Comparison of ENCODE assay signal across 11 cellular contexts in genomic region chr6:35092362-35093117, GRCh38. TPM values are rescaled to one million over a fixed set of nuclear protein-coding genes. Genes with fewer than 3 reads are reported as not detected.
DNase-seq lines count a peak whose midpoint lies in the region; ATAC-seq and TF ChIP-seq lines count a peak whose summit lies in the region.
"Had no signal": no experiment of that assay in that cellular context is flagged by ENCODE, and none has a peak within 500 bp of the region (broad histone marks: within the 10 kb centered on the region; RNA-seq: fewer than 3 reads in every experiment).

No MANE protein-coding gene starts in this region.

- H3K9me3 ChIP-seq in stomach, result no peaks in the 10 kb centered on the region
- H3K9me3 ChIP-seq: body of pancreas had no signal

- no peak for TF ChIP-seq POLR2A in stomach (IDR thresholded peaks at IDR 0.05)

- ATAC-seq in activated CD8-positive, alpha-beta T cell treated with anti-CD3 and anti-CD28 coated beads for 36 hours, result no peak
- ATAC-seq: body of pancreas had no signal

- H3K27me3 ChIP-seq in stomach, result no peaks in the 10 kb centered on the region
- H3K27me3 ChIP-seq: body of pancreas had no signal

- H3K36me3 Mint-ChIP-seq in brain, result peaks cover 22% of the 10 kb centered on the region
- H3K36me3 Mint-ChIP-seq in activated CD8-positive, alpha-beta T cell treated with anti-CD3 and anti-CD28 coated beads for 36 hours (ENCODE audit: low read depth), result no peaks in the 10 kb centered on the region

- CTCF ChIA-PET in activated CD8-positive, alpha-beta T cell treated with anti-CD3 and anti-CD28 coated beads for 36 hours (lab: Charles Lee), result interaction anchor here (1.5 to 2.0 kb wide), 2 partner anchors 47 to 148 kb away, joined by 4 to 6 read pairs; no protein-coding TSS in a partner anchor

- H3K4me1 ChIP-seq in stomach, result peaks cover 10 to 78% (median 58%) of the 10 kb centered on the region in 4 donors

- H3K4me1 Mint-ChIP-seq in brain, result peaks cover 68% of the 10 kb centered on the region
- no peaks in the 10 kb centered on the region for H3K4me1 Mint-ChIP-seq in activated CD8-positive, alpha-beta T cell treated with anti-CD3 and anti-CD28 coated beads for 36 hours (ENCODE audit: low read depth)

- DNase-seq in HFF-Myc (ENCODE audit: extremely low read depth, low read depth) (peak; percentile 46), iris pigment epithelial cell (ENCODE audit: low read depth) (peak; percentile 72), stomach (no peak), Kasumi-1 (lab: John Stamatoyannopoulos, UW) (no peak)
- DNase-seq in stimulated activated CD4-positive, alpha-beta T cell treated with anti-CD3 and anti-CD28 coated beads, Interleukin-2, amount 100 ng/mL, for 24 hours, result no peak
- DNase-seq in activated CD4-positive, CD25-positive, alpha-beta regulatory T cell (lab: John Stamatoyannopoulos, UW), result no peak
- no peak for DNase-seq in activated CD8-positive, alpha-beta T cell treated with anti-CD3 and anti-CD28 coated beads for 36 hours
- DNase-seq: activated CD4-positive, alpha-beta T cell treated with anti-CD3 and anti-CD28 coated beads, Interleukin-2, amount 50 U/mL, for 4 hours; body of pancreas had no signal

- H3K9me3 Mint-ChIP-seq in brain, result no peaks in the 10 kb centered on the region
- no peaks in the 10 kb centered on the region for H3K9me3 Mint-ChIP-seq in activated CD8-positive, alpha-beta T cell treated with anti-CD3 and anti-CD28 coated beads for 36 hours

- WGBS in stomach, 5 donors, result 61 to 84% (median 77%) methylated on average over 5 of the region's 5 CpGs

- POLR2A ChIA-PET in activated CD8-positive, alpha-beta T cell treated with anti-CD3 and anti-CD28 coated beads for 36 hours (lab: Charles Lee), result no interaction called here

- H3K27ac Mint-ChIP-seq in brain, result peak overlapping the region in 4 of 5 experiments; percentile 26 to 77 (median 44)
- H3K27ac Mint-ChIP-seq in activated CD8-positive, alpha-beta T cell treated with anti-CD3 and anti-CD28 coated beads for 36 hours, result no peak overlapping the region

- H3K4me3 Mint-ChIP-seq in brain, result no peak overlapping the region
- H3K4me3 Mint-ChIP-seq in activated CD8-positive, alpha-beta T cell treated with anti-CD3 and anti-CD28 coated beads for 36 hours, result no peak overlapping the region

- TF ChIP-seq CTCF in HFF-Myc (IDR thresholded peaks at IDR 0.05; ENCODE audit: low read depth, low read length, missing control alignments) (no peak), brain (conservative IDR thresholded peaks at IDR 0.05) (no peak), stomach (IDR thresholded peaks at IDR 0.05) (no peak)
- TF ChIP-seq CTCF in activated CD8-positive, alpha-beta T cell treated with anti-CD3 and anti-CD28 coated beads for 36 hours (IDR thresholded peaks at IDR 0.05), result no peak

- no peak for TF ChIP-seq EP300 in stomach (IDR thresholded peaks at IDR 0.05)

- H3K27me3 Mint-ChIP-seq in brain, result no peaks in the 10 kb centered on the region
- peaks cover under 1% of the 10 kb centered on the region for H3K27me3 Mint-ChIP-seq in activated CD8-positive, alpha-beta T cell treated with anti-CD3 and anti-CD28 coated beads for 36 hours

- H3K4me3 ChIP-seq in HFF-Myc (replicated peaks; ENCODE audit: low read depth, low read length), result no peak overlapping the region
- no peak overlapping the region for H3K4me3 ChIP-seq in stomach
- H3K4me3 ChIP-seq: body of pancreas had no signal

- peak overlapping the region in 4 of 5 donors; percentile 18 to 80 (median 61) for H3K27ac ChIP-seq in stomach
- H3K27ac ChIP-seq: body of pancreas had no signal

- H3K36me3 ChIP-seq in stomach, result peaks cover 8 to 40% (median 33%) of the 10 kb centered on the region in 4 donors

- intact Hi-C loops in stomach (cut with DNase I; ENCODE audit: low total_unique reads), result no loop called here
- intact Hi-C loops in activated CD8-positive, alpha-beta T cell treated with anti-CD3 and anti-CD28 coated beads for 36 hours (cut with micrococcal nuclease), result no loop called here

RNA-seq across cellular contexts. Expression of gene TCP11, which starts 48.6 kb away (rescaled TPM):
- polyA plus RNA-seq in brain (ENCODE audit: insufficient read depth, low read depth, low replicate concordance) (1.4 TPM), stomach (under 1 TPM in 1 of 3 donors, not detected in 2; 0.25 TPM)
- under 1 TPM in 1 of 5 donors, not detected in 4; 0.73 TPM for total RNA-seq in stomach
- total RNA-seq in activated CD8-positive, alpha-beta T cell treated with anti-CD3 and anti-CD28 coated beads for 36 hours, result not detected
- total RNA-seq: body of pancreas, G401 had no signal

Comparison
In these comparisons a context has a peak if more than half of its experiments do, and no peak if none do; other contexts are left out.
1. DNase-seq: peak in HFF-Myc (single experiment) and iris pigment epithelial cell (single experiment); none in stomach (single experiment), stimulated activated CD4-positive, alpha-beta T cell treated with anti-CD3 and anti-CD28 coated beads, Interleukin-2, amount 100 ng/mL, for 24 hours (0 of 2), activated CD4-positive, CD25-positive, alpha-beta regulatory T cell (0 of 4), Kasumi-1 (0 of 2) and activated CD8-positive, alpha-beta T cell treated with anti-CD3 and anti-CD28 coated beads for 36 hours (single experiment).